ENCODE assay signal across 8 cellular contexts in genomic region chr18:55323051-55323994, GRCh38.
DNase-seq lines count a peak whose midpoint lies in the region; ATAC-seq and TF ChIP-seq lines count a peak whose summit lies in the region.

No MANE protein-coding gene starts in this region.

- ATAC-seq in HG02623 (IDR thresholded peaks at IDR 0.05; ENCODE audit: unreplicated experiment) (no peak), HG03378 (IDR thresholded peaks at IDR 0.05; ENCODE audit: unreplicated experiment) (no peak), HG02852 (IDR thresholded peaks at IDR 0.05; ENCODE audit: unreplicated experiment) (no peak)
- ATAC-seq in activated T-helper 17 cell treated with anti-CD3 and anti-CD28 coated beads, Interleukin-2, amount 50 U/mL, for 72 hours (replicated peaks): no peak

- no peaks in the 10 kb centered on the region for H3K36me3 Mint-ChIP-seq in nephron progenitor cell (ENCODE audit: low read depth)
- H3K36me3 Mint-ChIP-seq in activated T-helper 17 cell treated with anti-CD3 and anti-CD28 coated beads, Interleukin-2, amount 50 U/mL, for 72 hours (ENCODE audit: low read depth): no peaks in the 10 kb centered on the region

- peaks cover 59% of the 10 kb centered on the region for H3K4me1 Mint-ChIP-seq in nephron progenitor cell
- H3K4me1 Mint-ChIP-seq in activated T-helper 17 cell treated with anti-CD3 and anti-CD28 coated beads, Interleukin-2, amount 50 U/mL, for 72 hours: no peaks in the 10 kb centered on the region

- peak overlapping the region; percentile 9 for H3K27ac Mint-ChIP-seq in nephron progenitor cell
- no peak overlapping the region for H3K27ac Mint-ChIP-seq in activated T-helper 17 cell treated with anti-CD3 and anti-CD28 coated beads, Interleukin-2, amount 50 U/mL, for 72 hours

- H3K27me3 Mint-ChIP-seq in nephron progenitor cell (ENCODE audit: low read depth, poor library complexity): no peaks in the 10 kb centered on the region
- peaks cover 31% of the 10 kb centered on the region for H3K27me3 Mint-ChIP-seq in activated T-helper 17 cell treated with anti-CD3 and anti-CD28 coated beads, Interleukin-2, amount 50 U/mL, for 72 hours

- peak; percentile 30 for DNase-seq in COR-L47 (lab: John Stamatoyannopoulos, UW)
- DNase-seq in NCI-H1105 (lab: John Stamatoyannopoulos, UW): peak; percentile 48
- DNase-seq in choroid plexus epithelial cell (ENCODE audit: low read depth): peak; percentile 46
- no peak for DNase-seq in nephron progenitor cell

- peak overlapping the region; percentile 35 for H3K4me3 ChIP-seq in choroid plexus epithelial cell (ENCODE audit: low read depth, low read length)

- peak overlapping the region; percentile 61 for H3K4me3 Mint-ChIP-seq in nephron progenitor cell
- no peak overlapping the region for H3K4me3 Mint-ChIP-seq in activated T-helper 17 cell treated with anti-CD3 and anti-CD28 coated beads, Interleukin-2, amount 50 U/mL, for 72 hours

- TF ChIP-seq CTCF in choroid plexus epithelial cell (conservative IDR thresholded peaks at IDR 0.05; ENCODE audit: low read depth, low read length) (no peak), nephron progenitor cell (IDR thresholded peaks at IDR 0.05) (no peak)

- no peaks in the 10 kb centered on the region for H3K9me3 Mint-ChIP-seq in nephron progenitor cell
- H3K9me3 Mint-ChIP-seq in activated T-helper 17 cell treated with anti-CD3 and anti-CD28 coated beads, Interleukin-2, amount 50 U/mL, for 72 hours: no peaks in the 10 kb centered on the region
